Comparison of ENCODE assay signal across 12 cellular contexts in the genomic region with DNA sequence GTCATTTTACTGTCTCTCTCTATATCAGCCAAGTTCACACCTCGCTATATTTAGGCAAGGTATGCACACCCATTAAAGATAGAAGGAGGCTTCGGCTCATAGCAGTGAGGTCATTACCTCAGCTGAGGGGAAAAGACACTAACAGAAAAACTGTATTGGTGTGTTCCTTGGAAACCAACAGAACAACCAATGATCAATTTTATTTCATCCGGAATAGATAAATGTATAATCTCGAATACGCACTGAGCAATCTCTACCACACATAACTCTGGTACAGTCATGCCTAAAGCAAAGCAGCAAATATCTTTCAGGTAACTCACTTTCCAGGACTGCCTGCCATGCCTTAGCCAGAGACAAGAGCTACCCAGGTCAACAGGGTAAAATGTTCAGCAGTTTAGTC.
DNase-seq lines count a peak whose midpoint lies in the region; ATAC-seq and TF ChIP-seq lines count a peak whose summit lies in the region.
"Had no signal": no experiment of that assay in that cellular context is flagged by ENCODE, and none has a peak within 500 bp of the region (broad histone marks: within the 10 kb centered on the region; RNA-seq: fewer than 3 reads in every experiment).

No MANE protein-coding gene starts in this region.

- peak overlapping the region; percentile 39 for H3K9ac ChIP-seq in HCT116 (ENCODE audit: low read length)

- no TSS peak for BruUV-seq in HCT116 (replicated peaks; lab: Mats Ljungman, UMichigan)

- no peak for TF ChIP-seq RAD21 in HCT116 (IDR thresholded peaks at IDR 0.05; ENCODE audit: low read depth)

- DNase-seq in HCT116 (ENCODE audit: low read depth, low spot score) (peak; percentile 47), SW480 (ENCODE audit: low spot score) (peak; percentile 76), left cardiac atrium (no peak), gastrocnemius medialis (no peak), NCI-H1694 treated with DMSO at 0.1 percent for 48 hours (lab: John Stamatoyannopoulos, UW) (no peak), GM10248 (ENCODE audit: extremely low spot score) (no peak)
- no peak for DNase-seq in activated CD4-positive, alpha-beta memory T cell treated with anti-CD3 and anti-CD28 coated beads, Interleukin-2, amount 10 ng/mL, durations not matched to agents 7 days and 5 days
- DNase-seq: effector CD8-positive, alpha-beta T cell; NCI-H1105 had no signal

- in situ Hi-C loops in gastrocnemius medialis (cut with MboI; ENCODE audit: low sequenced_read_pairs in 4 of 4) = no loop called here

- no peak for TF ChIP-seq POLR2A in HCT116 (IDR thresholded peaks at IDR 0.05; ENCODE audit: borderline replicate concordance, extremely low read depth, insufficient read depth, insufficient read length)
- no peak for TF ChIP-seq POLR2A in gastrocnemius medialis (IDR thresholded peaks at IDR 0.05)

- H3K27me3 ChIP-seq in HCT116 (ENCODE audit: insufficient read depth, low read length) = no peaks in the 10 kb centered on the region
- H3K27me3 ChIP-seq in gastrocnemius medialis = no peaks in the 10 kb centered on the region

- peaks cover 16% of the 10 kb centered on the region for H3K4me1 Mint-ChIP-seq in activated CD4-positive, alpha-beta memory T cell treated with anti-CD3 and anti-CD28 coated beads, Interleukin-2, amount 10 ng/mL, durations not matched to agents 7 days and 5 days

- 0 out of 4 replicates have a peak, but pooled peaks cover 0 to 5% of the 10 kb centered on the region in 2 experiments for H3K36me3 ChIP-seq in HCT116 (ENCODE audit: control insufficient read depth in 1 of 2, insufficient read depth in 2 of 2, low read length in 2 of 2)
- peaks cover 0 to 20% of the 10 kb centered on the region in 2 donors for H3K36me3 ChIP-seq in gastrocnemius medialis
- H3K36me3 ChIP-seq: prostate gland had no signal

- H3K4me3 Mint-ChIP-seq in activated CD4-positive, alpha-beta memory T cell treated with anti-CD3 and anti-CD28 coated beads, Interleukin-2, amount 10 ng/mL, durations not matched to agents 7 days and 5 days = no peak overlapping the region

- no peaks in the 10 kb centered on the region for H3K27me3 Mint-ChIP-seq in activated CD4-positive, alpha-beta memory T cell treated with anti-CD3 and anti-CD28 coated beads, Interleukin-2, amount 10 ng/mL, durations not matched to agents 7 days and 5 days

- no peak overlapping the region for H3K27ac Mint-ChIP-seq in activated CD4-positive, alpha-beta memory T cell treated with anti-CD3 and anti-CD28 coated beads, Interleukin-2, amount 10 ng/mL, durations not matched to agents 7 days and 5 days

- peak overlapping the region in 1 of 2 experiments; percentile 19; a peak in 2 of 4 replicates for H3K4me3 ChIP-seq in HCT116 (replicated peaks in 1 of 2; ENCODE audit: low read depth in 1 of 2, low read length in 2 of 2)
- no peak overlapping the region for H3K4me3 ChIP-seq in gastrocnemius medialis
- H3K4me3 ChIP-seq: prostate gland had no signal

- peaks cover 0 to 8% of the 10 kb centered on the region in 2 experiments; a peak in 1 of 4 replicates for H3K9me3 ChIP-seq in HCT116 (ENCODE audit: control insufficient read depth in 1 of 2, insufficient read depth in 1 of 2, low read depth in 1 of 2, low read length in 2 of 2)
- H3K9me3 ChIP-seq in gastrocnemius medialis = no peaks in the 10 kb centered on the region
- H3K9me3 ChIP-seq: prostate gland had no signal

- peaks cover 7% of the 10 kb centered on the region for H3K9me3 Mint-ChIP-seq in activated CD4-positive, alpha-beta memory T cell treated with anti-CD3 and anti-CD28 coated beads, Interleukin-2, amount 10 ng/mL, durations not matched to agents 7 days and 5 days

- H4K20me1 ChIP-seq in HCT116 (ENCODE audit: insufficient read depth) = no peaks in the 10 kb centered on the region

- peak overlapping the region; percentile 49 for H3K4me2 ChIP-seq in HCT116 (ENCODE audit: low read length)

- TF ChIP-seq CTCF in HCT116 (IDR thresholded peaks at IDR 0.05 in 2 of 3, conservative IDR thresholded peaks at IDR 0.05 in 1 of 3; ENCODE audit: borderline replicate concordance in 1 of 3, insufficient read depth in 1 of 3, low read depth in 2 of 3, low read length in 2 of 3) (no peak), gastrocnemius medialis (IDR thresholded peaks at IDR 0.05 in 4 of 5, conservative IDR thresholded peaks at IDR 0.05 in 1 of 5) (no peak), GM10248 (IDR thresholded peaks at IDR 0.05; ENCODE audit: control extremely low read depth, extremely low read depth, low read depth, missing control alignments) (no peak)

- RAD21 ChIA-PET in HCT116 (lab: Charles Lee; ENCODE audit: low non-redundant PET in 1 of 2, low total read pairs in 2 of 2, uncharacterized antibody in 2 of 2, unreplicated experiment in 2 of 2) = no interaction called here

- H3K79me2 ChIP-seq in HCT116 (ENCODE audit: insufficient read depth, low read length) = no peaks in the 10 kb centered on the region

- CTCF ChIA-PET in HCT116 (lab: Charles Lee) = no interaction called here
- CTCF ChIA-PET in GM10248 (lab: Yijun Ruan, JAX) = interaction anchor here (1.1 to 2.3 kb wide), 3 partner anchors 10 to 235 kb away, joined by 3 to 13 read pairs (median 3); no protein-coding TSS in a partner anchor
- CTCF ChIA-PET in activated CD4-positive, alpha-beta memory T cell treated with anti-CD3 and anti-CD28 coated beads, Interleukin-2, amount 10 ng/mL, durations not matched to agents 7 days and 5 days (lab: Charles Lee) = interaction anchor here (0.7 to 1.6 kb wide), 2 partner anchors 115 to 119 kb away, joined by 3 to 6 read pairs; no protein-coding TSS in a partner anchor

- POLR2A ChIA-PET in HCT116 (lab: Charles Lee) = no interaction called here
- POLR2A ChIA-PET in GM10248 (lab: Yijun Ruan, JAX) = no interaction called here
- POLR2A ChIA-PET in activated CD4-positive, alpha-beta memory T cell treated with anti-CD3 and anti-CD28 coated beads, Interleukin-2, amount 10 ng/mL, durations not matched to agents 7 days and 5 days (lab: Charles Lee) = interaction anchor here (1.0 to 1.3 kb wide), 2 partner anchors 11 to 20 kb away, joined by 3 to 4 read pairs; no protein-coding TSS in a partner anchor

- H3K36me3 Mint-ChIP-seq in activated CD4-positive, alpha-beta memory T cell treated with anti-CD3 and anti-CD28 coated beads, Interleukin-2, amount 10 ng/mL, durations not matched to agents 7 days and 5 days (ENCODE audit: low read depth) = peaks cover 37% of the 10 kb centered on the region

- intact Hi-C loops in HCT116 (cut with micrococcal nuclease) (no loop called here), left cardiac atrium (cut with DNase I) (no loop called here), gastrocnemius medialis (cut with DNase I; ENCODE audit: low total_unique reads) (no loop called here)

- peak; percentile 97 for ATAC-seq in HCT116
- peak; percentile 93 to 97 for ATAC-seq in left cardiac atrium
- ATAC-seq in gastrocnemius medialis = peak; percentile 73 to 81
- ATAC-seq in GM18907 (IDR thresholded peaks at IDR 0.05; ENCODE audit: unreplicated experiment) = no peak

- H2AFZ ChIP-seq in HCT116 (ENCODE audit: low read depth, low read length, poor library complexity, severe bottlenecking) = no peak overlapping the region

- H3K9me2 ChIP-seq in HCT116 (ENCODE audit: insufficient read depth) = no peaks in the 10 kb centered on the region

- H3K27ac ChIP-seq in HCT116 (ENCODE audit: low read depth, low read length) (peak overlapping the region; percentile 40; the same call in 1 of the 2 replicates), gastrocnemius medialis (peak overlapping the region; percentile 66 to 72 (median 70))
- H3K27ac ChIP-seq: prostate gland, VCaP had no signal

- H3K4me1 ChIP-seq in HCT116 (ENCODE audit: control insufficient read depth in 1 of 2, insufficient read depth in 2 of 2, low read length in 2 of 2) (peaks cover 0 to 29% of the 10 kb centered on the region in 2 experiments; a peak in 3 of 4 replicates), gastrocnemius medialis (peaks cover 38 to 47% of the 10 kb centered on the region in 2 donors)
- H3K4me1 ChIP-seq: prostate gland had no signal

TF ChIP-seq in HCT116, 20 proteins besides CTCF, POLR2A, EP300 and RAD21:
- TF ChIP-seq FOSL1 (IDR thresholded peaks at IDR 0.05; ENCODE audit: low read depth) = 0 out of 2 replicates have a peak, but pooled peaks have one; percentile 19
- 0 out of 2 replicates have a peak, but pooled peaks have one; percentile 31 for TF ChIP-seq CBX3 (IDR thresholded peaks at IDR 0.05; ENCODE audit: low read depth)
- peak; percentile 31; the same call in 1 of the 2 replicates for TF ChIP-seq SP1 (IDR thresholded peaks at IDR 0.05; ENCODE audit: low read depth)
- TF ChIP-seq, protein P1, sequence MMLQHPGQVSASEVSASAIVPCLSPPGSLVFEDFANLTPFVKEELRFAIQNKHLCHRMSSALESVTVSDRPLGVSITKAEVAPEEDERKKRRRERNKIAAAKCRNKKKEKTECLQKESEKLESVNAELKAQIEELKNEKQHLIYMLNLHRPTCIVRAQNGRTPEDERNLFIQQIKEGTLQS (IDR thresholded peaks at IDR 0.05) = no peak

Comparison
In these comparisons a context has a peak if more than half of its experiments do, and no peak if none do; other contexts are left out.
1. DNase-seq: peak in HCT116 (single experiment) and SW480 (single experiment); none in left cardiac atrium (single experiment), gastrocnemius medialis (0 of 2), NCI-H1694 treated with DMSO at 0.1 percent for 48 hours (single experiment), GM10248 (single experiment) and activated CD4-positive, alpha-beta memory T cell treated with anti-CD3 and anti-CD28 coated beads, Interleukin-2, amount 10 ng/mL, durations not matched to agents 7 days and 5 days (single experiment).